In the genomic region with DNA sequence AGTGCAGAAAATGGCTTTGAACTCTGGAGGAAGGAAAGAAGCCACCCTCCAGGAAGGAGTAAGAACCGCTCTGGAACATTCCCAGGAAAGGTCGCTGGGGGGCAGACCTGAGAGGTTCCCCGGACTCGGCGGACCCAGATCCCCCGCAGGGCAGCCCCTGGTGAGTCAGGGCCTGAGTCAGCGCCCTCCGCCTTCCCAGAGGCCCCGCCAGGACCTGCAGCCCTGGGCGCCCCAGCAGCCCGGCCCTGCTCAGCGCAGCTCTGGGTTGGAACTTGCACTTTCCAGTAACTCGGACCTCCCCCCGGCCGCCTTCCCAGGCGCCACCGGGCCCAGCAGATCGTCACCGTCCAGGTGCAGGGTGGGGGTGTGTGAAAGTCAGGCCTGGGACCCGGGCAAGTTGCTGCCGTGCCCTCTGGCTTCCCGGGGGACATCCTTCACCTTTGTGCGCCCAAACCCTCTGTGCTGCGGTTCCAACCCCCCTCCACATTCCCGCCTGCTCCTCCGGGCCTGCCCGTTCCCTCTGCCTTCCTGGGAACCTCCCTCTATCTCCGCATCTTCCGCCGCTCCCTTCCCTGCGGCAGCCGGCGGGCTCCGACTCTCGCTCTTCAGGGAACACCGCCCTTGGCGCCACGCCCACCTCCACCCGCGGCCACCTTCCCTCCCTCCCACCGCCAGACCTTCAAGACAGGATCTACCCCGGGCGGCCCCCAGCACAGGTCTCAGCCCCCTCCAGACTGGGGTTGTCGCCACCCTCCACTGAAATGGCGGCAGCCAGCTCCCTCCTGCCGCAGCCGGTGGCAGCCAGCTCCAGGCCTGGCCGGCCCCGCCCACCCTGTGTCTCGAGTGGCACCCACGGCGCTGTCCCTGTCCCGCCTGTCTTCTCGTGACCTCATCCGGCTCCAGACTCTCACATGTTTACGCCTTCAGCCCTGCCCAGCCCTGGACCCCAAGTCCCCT, we compare ENCODE assay signal across 8 cellular contexts. TPM values are rescaled to one million over a fixed set of nuclear protein-coding genes. Genes with fewer than 3 reads are reported as not detected.
DNase-seq lines count a peak whose midpoint lies in the region; TF ChIP-seq lines count a peak whose summit lies in the region.

No MANE protein-coding gene starts in this region.

- intact Hi-C loops in left ventricle myocardium inferior (cut with micrococcal nuclease), result no loop called here
- intact Hi-C loops in prostate gland (cut with DNase I), result loop anchor here (2.0 kb wide), 1 partner anchor 15 kb away; no protein-coding TSS in a partner anchor

- POLR2A ChIA-PET in GM10248 (lab: Yijun Ruan, JAX), result no interaction called here

- peak; percentile 83 for TF ChIP-seq POLR2A in prostate gland (IDR thresholded peaks at IDR 0.05)

- peak; percentile 90 for DNase-seq in GM10248 (ENCODE audit: extremely low spot score)
- peak; percentile 89 for DNase-seq in HFF-Myc (ENCODE audit: extremely low read depth, low read depth)
- DNase-seq in NCI-H1048 (lab: John Stamatoyannopoulos, UW), result peak; percentile 67
- peak; percentile 55 to 71 (median 67) for DNase-seq in T-helper 1 cell
- peak; percentile 90 for DNase-seq in amniotic stem cell (lab: John Stamatoyannopoulos, UW)
- DNase-seq in left ventricle myocardium inferior, result peak; percentile 92
- DNase-seq in prostate gland (ENCODE audit: low spot score), result peak; percentile 89
- DNase-seq in ureter (ENCODE audit: low spot score), result peak; percentile 96

- peak; percentile 58 for TF ChIP-seq CTCF in GM10248 (IDR thresholded peaks at IDR 0.05; ENCODE audit: control extremely low read depth, extremely low read depth, low read depth, missing control alignments)
- peak; percentile 76 for TF ChIP-seq CTCF in HFF-Myc (IDR thresholded peaks at IDR 0.05; ENCODE audit: low read depth, low read length, missing control alignments)
- peak; percentile 75 for TF ChIP-seq CTCF in left ventricle myocardium inferior (IDR thresholded peaks at IDR 0.05; ENCODE audit: borderline replicate concordance)
- peak; percentile 26 to 80 (median 70) for TF ChIP-seq CTCF in prostate gland (IDR thresholded peaks at IDR 0.05)

- H3K36me3 ChIP-seq in left ventricle myocardium inferior (no peaks in the 10 kb centered on the region), prostate gland (no peaks in the 10 kb centered on the region)

- CTCF ChIA-PET in GM10248 (lab: Yijun Ruan, JAX), result interaction anchor here (0.6 to 3.3 kb wide), 18 partner anchors 8 to 366 kb away, joined by 3 to 32 read pairs (median 4); no protein-coding TSS in a partner anchor

- H3K27ac ChIP-seq in left ventricle myocardium inferior (replicated peaks) (peak overlapping the region; percentile 99), prostate gland (peak overlapping the region; percentile 97 to 99)

- H3K27me3 ChIP-seq in left ventricle myocardium inferior (ENCODE audit: low read depth) (no peaks in the 10 kb centered on the region), prostate gland (replicated peaks; ENCODE audit: insufficient read depth) (no peaks in the 10 kb centered on the region)

- peaks cover 12% of the 10 kb centered on the region for H3K9me3 ChIP-seq in left ventricle myocardium inferior (replicated peaks)
- H3K9me3 ChIP-seq in prostate gland, result no peaks in the 10 kb centered on the region

- under 1% methylated on average over 54 of the region's 56 CpGs for WGBS in prostate gland

- H3K4me3 ChIP-seq in HFF-Myc (replicated peaks; ENCODE audit: low read depth, low read length), result peak overlapping the region; percentile 51
- H3K4me3 ChIP-seq in left ventricle myocardium inferior, result peak overlapping the region; percentile 82
- peak overlapping the region; percentile 48 to 53 for H3K4me3 ChIP-seq in prostate gland

- H3K4me1 ChIP-seq in left ventricle myocardium inferior (peaks cover 46% of the 10 kb centered on the region), prostate gland (replicated peaks) (peaks cover under 1% of the 10 kb centered on the region)

RNA-seq across cellular contexts. Expression of gene WNT7B, which starts 36.8 kb away (rescaled TPM):
- not detected for total RNA-seq in left ventricle myocardium inferior
- 1 to 10 TPM; 7.5 to 7.7 TPM for total RNA-seq in prostate gland
- total RNA-seq in ureter, result 58.6 TPM

Comparison
In these comparisons a context has a peak if more than half of its experiments do, and no peak if none do; other contexts are left out.
1. Peak in every context shown above with its lines: DNase-seq, H3K4me3 ChIP-seq and H3K27ac ChIP-seq.